ENCODE assay signal across 30 cellular contexts in the genomic region with DNA sequence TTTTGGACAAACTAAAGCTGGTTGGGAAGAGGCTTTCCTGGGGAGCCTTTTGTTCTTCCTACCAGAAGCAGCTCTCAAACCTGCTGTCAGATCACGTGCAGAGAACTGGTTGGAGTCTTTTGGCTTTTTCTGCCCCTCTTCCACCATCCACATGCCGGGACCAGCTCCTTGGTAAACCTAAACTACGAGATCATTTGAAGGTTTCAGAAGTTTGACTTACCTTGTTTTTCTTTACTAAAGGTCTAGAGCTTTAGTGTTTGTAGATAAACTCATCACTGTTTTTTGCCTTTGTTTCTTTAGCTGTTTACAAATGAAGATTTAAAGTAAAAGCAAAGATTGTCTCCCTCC.
A peak's percentile ranks its signal among the peaks of the same experiment; 100 is the strongest.
DNase-seq lines count a peak whose midpoint lies in the region; ATAC-seq, FAIRE-seq and TF ChIP-seq lines count a peak whose summit lies in the region.
"Had no signal": no experiment of that assay in that cellular context is flagged by ENCODE, and none has a peak within 500 bp of the region (broad histone marks: within the 10 kb centered on the region; RNA-seq: fewer than 3 reads in every experiment).

No MANE protein-coding gene starts in this region.

- H2BK5ac ChIP-seq in mesenchymal stem cell (ENCODE audit: low read depth, low read length, poor library complexity, severe bottlenecking): no peak overlapping the region

- H3K79me2 ChIP-seq in ACC112 (ENCODE audit: control insufficient read depth, insufficient read depth, low read length, unreplicated experiment): no peaks in the 10 kb centered on the region

- peaks cover 16% of the 10 kb centered on the region for H3K4me1 Mint-ChIP-seq in WTC11
- H3K4me1 Mint-ChIP-seq: activated naive CD8-positive, alpha-beta T cell treated with anti-CD3 and anti-CD28 coated beads, Interleukin-2, amount 50 U/mL, for 24 hours; central memory CD8-positive, alpha-beta T cell had no signal

- H4K91ac ChIP-seq in mesenchymal stem cell (ENCODE audit: low read length): no peak overlapping the region

- H3K4me1 ChIP-seq in ACC112 (ENCODE audit: control insufficient read depth, insufficient read depth, low read length, unreplicated experiment) (peaks cover 15% of the 10 kb centered on the region), mesenchymal stem cell (ENCODE audit: control insufficient read depth, insufficient read depth, low read depth, low read length) (peaks cover 4% of the 10 kb centered on the region), skeletal muscle satellite cell (ENCODE audit: control insufficient read depth, insufficient read depth, low read length) (peaks cover 26% of the 10 kb centered on the region), kidney (ENCODE audit: control insufficient read depth in 1 of 2, insufficient read depth in 1 of 2, low read depth in 1 of 2, low read length in 2 of 2) (no peaks in the 10 kb centered on the region)
- H3K4me1 ChIP-seq: foreskin keratinocyte, lower lobe of right lung, Peyer's patch had no signal

- TF ChIP-seq CTCF in WTC11 (IDR thresholded peaks at IDR 0.05) (no peak), kidney (IDR thresholded peaks at IDR 0.05; ENCODE audit: borderline replicate concordance, extremely low read depth, insufficient read depth) (no peak)

- H2AK5ac ChIP-seq in mesenchymal stem cell (ENCODE audit: low read length, severe bottlenecking): no peak overlapping the region

- H3K14ac ChIP-seq in mesenchymal stem cell (ENCODE audit: low read length in 2 of 2): no peak overlapping the region

- peak overlapping the region; percentile 28 for H3K4me3 ChIP-seq in ACC112 (ENCODE audit: low read depth, low read length)
- peak overlapping the region in 1 of 2 experiments; percentile 62 for H3K4me3 ChIP-seq in mesenchymal stem cell (ENCODE audit: insufficient read depth in 1 of 2, low read depth in 1 of 2, low read length in 2 of 2)
- H3K4me3 ChIP-seq in skeletal muscle satellite cell (ENCODE audit: low read length): peak overlapping the region; percentile 49
- H3K4me3 ChIP-seq in kidney (ENCODE audit: low read length in 2 of 2): no peak overlapping the region
- H3K4me3 ChIP-seq: GM12878, lower lobe of right lung, ovary, Peyer's patch had no signal

- no peak; the same call in 1 of the 2 replicates for ATAC-seq in WTC11
- ATAC-seq: activated naive CD8-positive, alpha-beta T cell treated with anti-CD3 and anti-CD28 coated beads, Interleukin-2, amount 50 U/mL, for 24 hours; activated T-cell treated with anti-CD3 and anti-CD28 coated beads, Interleukin-2, amount 50 U/mL, for 72 hours; foreskin keratinocyte; GM12878; heart left ventricle had no signal

- H3K9ac ChIP-seq in mesenchymal stem cell (ENCODE audit: low read length) (peak overlapping the region; percentile 49), skeletal muscle satellite cell (ENCODE audit: low read depth, low read length) (no peak overlapping the region), kidney (ENCODE audit: low read length in 2 of 2) (no peak overlapping the region)

- no peak for FAIRE-seq in kidney (lab: Jason Lieb, UNC)
- FAIRE-seq: GM12878 had no signal

- no peak overlapping the region for H3K18ac ChIP-seq in mesenchymal stem cell (ENCODE audit: low read depth in 1 of 2, low read length in 2 of 2)

- CTCF ChIA-PET in WTC11 (lab: Charles Lee): interaction anchor here (1.4 kb wide), 1 partner anchor 10 kb away, joined by 10 read pairs; no protein-coding TSS in a partner anchor

- POLR2A ChIA-PET in WTC11 (lab: Charles Lee): no interaction called here

- no peak overlapping the region for H3K4ac ChIP-seq in mesenchymal stem cell (ENCODE audit: low read depth in 1 of 2, low read length in 2 of 2)

- no peak overlapping the region for H2BK15ac ChIP-seq in mesenchymal stem cell (ENCODE audit: low read depth, poor library complexity, severe bottlenecking)

- H3K27me3 ChIP-seq in ACC112 (ENCODE audit: insufficient read depth, low read length) (no peaks in the 10 kb centered on the region), mesenchymal stem cell (ENCODE audit: control insufficient read depth in 1 of 2, insufficient read depth in 1 of 2, low read length in 2 of 2) (no peaks in the 10 kb centered on the region), skeletal muscle satellite cell (ENCODE audit: control insufficient read depth, insufficient read depth, low read length) (no peaks in the 10 kb centered on the region)
- H3K27me3 ChIP-seq: heart left ventricle, ovary, Peyer's patch, upper lobe of left lung had no signal

- 61% methylated on average over 3 of the region's 3 CpGs for WGBS in mesenchymal stem cell

- intact Hi-C loops in kidney (cut with DNase I): no loop called here

- H3K9me3 ChIP-seq in mesenchymal stem cell (ENCODE audit: control insufficient read depth, low read length): no peaks in the 10 kb centered on the region
- no peaks in the 10 kb centered on the region for H3K9me3 ChIP-seq in skeletal muscle satellite cell (replicated peaks; ENCODE audit: low read length)
- no peaks in the 10 kb centered on the region for H3K9me3 ChIP-seq in kidney (ENCODE audit: control insufficient read depth in 1 of 2, low read length in 2 of 2)
- H3K9me3 ChIP-seq: lower lobe of right lung, ovary, Peyer's patch, upper lobe of left lung had no signal

- no peak overlapping the region for H3K27ac Mint-ChIP-seq in WTC11
- H3K27ac Mint-ChIP-seq: activated CD4-positive, alpha-beta memory T cell treated with anti-CD3 and anti-CD28 coated beads for 36 hours; activated naive CD8-positive, alpha-beta T cell treated with anti-CD3 and anti-CD28 coated beads, Interleukin-2, amount 50 U/mL, for 24 hours; activated T-cell treated with anti-CD3 and anti-CD28 coated beads, Interleukin-2, amount 50 U/mL, for 72 hours; CD4-positive, alpha-beta T cell; endodermal cell; nephron progenitor cell had no signal

- peaks cover 6% of the 10 kb centered on the region for H3K9me3 Mint-ChIP-seq in WTC11
- H3K9me3 Mint-ChIP-seq: activated T-cell treated with anti-CD3 and anti-CD28 coated beads, Interleukin-2, amount 50 U/mL, for 72 hours had no signal

- no peak overlapping the region for H3K27ac ChIP-seq in ACC112 (ENCODE audit: low read depth, low read length)
- H3K27ac ChIP-seq in mesenchymal stem cell (ENCODE audit: low read length, poor library complexity, severe bottlenecking): no peak overlapping the region
- no peak overlapping the region for H3K27ac ChIP-seq in kidney (ENCODE audit: low read depth in 2 of 2, low read length in 2 of 2)
- H3K27ac ChIP-seq: foreskin keratinocyte, lower lobe of right lung, ovary, upper lobe of left lung had no signal

- no peak overlapping the region for H2BK12ac ChIP-seq in mesenchymal stem cell (ENCODE audit: low read length in 2 of 2)

- H2BK120ac ChIP-seq in mesenchymal stem cell (ENCODE audit: low read depth, low read length): no peak overlapping the region

- peaks cover 3% of the 10 kb centered on the region for H3K36me3 Mint-ChIP-seq in WTC11
- H3K36me3 Mint-ChIP-seq: activated CD4-positive, alpha-beta memory T cell treated with anti-CD3 and anti-CD28 coated beads for 36 hours had no signal

- H3K4me3 Mint-ChIP-seq in WTC11: no peak overlapping the region
- H3K4me3 Mint-ChIP-seq: activated CD4-positive, alpha-beta memory T cell treated with anti-CD3 and anti-CD28 coated beads for 36 hours; activated naive CD8-positive, alpha-beta T cell treated with anti-CD3 and anti-CD28 coated beads, Interleukin-2, amount 50 U/mL, for 24 hours; activated T-cell treated with anti-CD3 and anti-CD28 coated beads, Interleukin-2, amount 50 U/mL, for 72 hours; CD4-positive, alpha-beta T cell; central memory CD8-positive, alpha-beta T cell; endodermal cell; nephron progenitor cell had no signal

- H3K27me3 Mint-ChIP-seq in WTC11 (ENCODE audit: low read depth): no peaks in the 10 kb centered on the region

- no peak overlapping the region for H2AFZ ChIP-seq in ACC112 (ENCODE audit: low read length, unreplicated experiment)
- no peak overlapping the region for H2AFZ ChIP-seq in mesenchymal stem cell (ENCODE audit: low read depth, low read length)

- no peak overlapping the region for H4K8ac ChIP-seq in mesenchymal stem cell (ENCODE audit: low read length)

- no peak overlapping the region for H3K23ac ChIP-seq in mesenchymal stem cell (ENCODE audit: low read length in 2 of 2)

- H3K36me3 ChIP-seq in ACC112 (ENCODE audit: insufficient read depth, low read length) (no peaks in the 10 kb centered on the region), mesenchymal stem cell (ENCODE audit: control insufficient read depth in 1 of 2, insufficient read depth in 2 of 2, low read depth in 1 of 2, low read length in 2 of 2) (no peaks in the 10 kb centered on the region), skeletal muscle satellite cell (ENCODE audit: insufficient read depth, low read length) (no peaks in the 10 kb centered on the region), kidney (ENCODE audit: control insufficient read depth in 1 of 2, insufficient read depth in 2 of 2, low read length in 2 of 2) (no peaks in the 10 kb centered on the region)
- H3K36me3 ChIP-seq: heart left ventricle, lower lobe of right lung, ovary, Peyer's patch, upper lobe of left lung had no signal

- H3K79me1 ChIP-seq in mesenchymal stem cell (replicated peaks; ENCODE audit: low read length, poor library complexity, severe bottlenecking): no peaks in the 10 kb centered on the region

- H3K4me2 ChIP-seq in mesenchymal stem cell (ENCODE audit: low read length, poor library complexity, severe bottlenecking): no peak overlapping the region
- peak overlapping the region; percentile 72 for H3K4me2 ChIP-seq in skeletal muscle satellite cell (ENCODE audit: low read length)

- DNase-seq in WTC11 (ENCODE audit: low spot score) (no peak), mesenchymal stem cell (no peak), NCI-H1092 (lab: John Stamatoyannopoulos, UW) (no peak), kidney (no peak), DMS79 (lab: John Stamatoyannopoulos, UW) (no peak)
- no peak for DNase-seq in stimulated activated CD8-positive, alpha-beta memory T cell treated with anti-CD3 and anti-CD28 coated beads, Interleukin-4, amount 100 ng/mL, for 48 hours
- DNase-seq: activated CD4-positive, alpha-beta memory T cell treated with anti-CD3 and anti-CD28 coated beads for 36 hours; activated CD4-positive, alpha-beta T cell treated with anti-CD3 and anti-CD28 coated beads for 1 hour; activated naive CD8-positive, alpha-beta T cell treated with anti-CD3 and anti-CD28 coated beads, Interleukin-2, amount 50 U/mL, for 24 hours; activated T-cell treated with anti-CD3 and anti-CD28 coated beads, Interleukin-2, amount 50 U/mL, for 72 hours; CD4-positive, alpha-beta T cell; dermis blood vessel endothelial cell; DMS 273 treated with DMSO at 0.1 percent for 48 hours; endodermal cell; foreskin keratinocyte; heart left ventricle; kidney glomerular epithelial cell; lower lobe of right lung; NCI-H1694; NCI-H446; NCI-H748 treated with DMSO at 0.1 percent for 48 hours; nephron progenitor cell; Peyer's patch; SHP77 treated with DMSO at 0.1 percent for 48 hours; upper lobe of left lung had no signal

Comparison
In these comparisons a context has a peak if more than half of its experiments do, and no peak if none do; other contexts are left out.
1. H3K4me3 ChIP-seq: peak in ACC112 (single experiment) and skeletal muscle satellite cell (single experiment); none in kidney (0 of 2).